Comparison of ENCODE assay signal across 16 cellular contexts in the genomic region with DNA sequence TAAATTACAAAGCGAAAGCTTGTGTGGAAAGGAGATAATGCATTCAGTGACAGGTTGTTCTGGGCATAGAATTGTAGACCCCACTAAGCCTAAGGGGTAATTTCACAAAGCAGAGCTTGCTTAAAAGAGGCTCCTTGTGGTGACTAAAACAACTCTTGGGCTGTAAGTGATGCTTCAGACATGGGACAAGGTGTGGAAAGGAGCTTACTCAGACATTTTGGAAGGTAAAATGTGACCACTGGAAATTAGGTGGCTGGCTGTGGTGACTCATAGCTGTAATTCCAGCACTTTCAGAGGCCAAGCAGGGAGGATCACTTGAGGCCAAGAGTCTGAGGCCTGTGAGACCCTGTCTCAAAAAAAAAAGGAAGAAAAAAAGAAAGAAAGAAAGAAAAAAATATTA. TPM values are rescaled to one million over a fixed set of nuclear protein-coding genes. Genes with fewer than 3 reads are reported as not detected.
DNase-seq lines count a peak whose midpoint lies in the region; ATAC-seq and TF ChIP-seq lines count a peak whose summit lies in the region.
"Had no signal": no experiment of that assay in that cellular context is flagged by ENCODE, and none has a peak within 500 bp of the region (broad histone marks: within the 10 kb centered on the region; RNA-seq: fewer than 3 reads in every experiment).

No MANE protein-coding gene starts in this region.

- POLR2A ChIA-PET in T-cell (lab: Charles Lee), result interaction anchor here in 1 of 2 donors (0.7 kb wide), 1 partner anchor 70 kb away, joined by 3 read pairs; no protein-coding TSS in a partner anchor

- CTCF ChIA-PET in T-cell (lab: Charles Lee), result interaction anchor here (0.6 to 2.8 kb wide), 9 partner anchors 21 to 916 kb away, joined by 3 to 22 read pairs (median 4); no protein-coding TSS in a partner anchor

- no peaks in the 10 kb centered on the region for H3K27me3 ChIP-seq in neural progenitor cell

- H4K20me1 ChIP-seq in neural progenitor cell (ENCODE audit: low read depth), result peaks cover under 1% of the 10 kb centered on the region

- H3K4me1 ChIP-seq in neural progenitor cell, result peaks cover 26% of the 10 kb centered on the region

- H2AFZ ChIP-seq in neural progenitor cell (replicated peaks), result no peak overlapping the region

- H3K27me3 Mint-ChIP-seq in activated T-cell treated with anti-CD3 and anti-CD28 coated beads, Interleukin-2, amount 50 U/mL, for 24 hours, result no peaks in the 10 kb centered on the region
- H3K27me3 Mint-ChIP-seq in T-cell (no peaks in the 10 kb centered on the region), neural progenitor cell (ENCODE audit: insufficient read depth, low read depth) (no peaks in the 10 kb centered on the region)
- no peaks in the 10 kb centered on the region for H3K27me3 Mint-ChIP-seq in activated naive CD8-positive, alpha-beta T cell treated with anti-CD3 and anti-CD28 coated beads for 36 hours
- H3K27me3 Mint-ChIP-seq: CD4-positive, alpha-beta memory T cell had no signal

- no peak overlapping the region for H3K27ac ChIP-seq in neural progenitor cell

- ATAC-seq in T-cell (replicated peaks in 1 of 4), result no peak

- peaks cover 10% of the 10 kb centered on the region for H3F3A ChIP-seq in neural progenitor cell (ENCODE audit: low read depth)

- H3K4me3 ChIP-seq in neural progenitor cell, result no peak overlapping the region
- H3K4me3 ChIP-seq: HAP-1 had no signal

- DNase-seq in activated T-cell treated with anti-CD3 and anti-CD28 coated beads, Interleukin-2, amount 50 U/mL, for 24 hours, result no peak
- no peak for DNase-seq in activated T-cell treated with anti-CD3 and anti-CD28 coated beads, Interleukin-2, amount 50 U/mL, for 48 hours
- DNase-seq in T-cell, result no peak
- no peak for DNase-seq in activated naive CD8-positive, alpha-beta T cell treated with anti-CD3 and anti-CD28 coated beads for 36 hours
- no peak for DNase-seq in neural progenitor cell (ENCODE audit: low spot score)
- no peak for DNase-seq in superior temporal gyrus (ENCODE audit: extremely low spot score)
- DNase-seq in NCI-H187 treated with DMSO at 0.1 percent for 48 hours (lab: John Stamatoyannopoulos, UW), result no peak
- no peak for DNase-seq in NCI-H2107 (lab: John Stamatoyannopoulos, UW)
- DNase-seq: ACHN; CD4-positive, alpha-beta memory T cell; DND-41; GDM1; NCI-H146; NCI-H345; NCI-H69 had no signal

- H3K36me3 Mint-ChIP-seq in activated T-cell treated with anti-CD3 and anti-CD28 coated beads, Interleukin-2, amount 50 U/mL, for 24 hours (ENCODE audit: low read depth), result peaks cover 88% of the 10 kb centered on the region
- H3K36me3 Mint-ChIP-seq in T-cell, result peaks cover 62% of the 10 kb centered on the region
- H3K36me3 Mint-ChIP-seq in activated naive CD8-positive, alpha-beta T cell treated with anti-CD3 and anti-CD28 coated beads for 36 hours, result peaks cover 62% of the 10 kb centered on the region
- peaks cover 45% of the 10 kb centered on the region for H3K36me3 Mint-ChIP-seq in neural progenitor cell

- H3K9ac ChIP-seq in neural progenitor cell, result no peak overlapping the region

- H3K36me3 ChIP-seq in neural progenitor cell, result peaks cover 18% of the 10 kb centered on the region

- H3K4me3 Mint-ChIP-seq in activated T-cell treated with anti-CD3 and anti-CD28 coated beads, Interleukin-2, amount 50 U/mL, for 24 hours, result no peak overlapping the region
- H3K4me3 Mint-ChIP-seq in T-cell (no peak overlapping the region), neural progenitor cell (no peak overlapping the region)
- H3K4me3 Mint-ChIP-seq in activated naive CD8-positive, alpha-beta T cell treated with anti-CD3 and anti-CD28 coated beads for 36 hours, result no peak overlapping the region
- H3K4me3 Mint-ChIP-seq: CD4-positive, alpha-beta memory T cell had no signal

- H3K4me2 ChIP-seq in neural progenitor cell, result no peak overlapping the region

- no peak for TF ChIP-seq CTCF in neural progenitor cell (IDR thresholded peaks at IDR 0.05)

- peak overlapping the region; percentile 87 for H3K27ac Mint-ChIP-seq in activated T-cell treated with anti-CD3 and anti-CD28 coated beads, Interleukin-2, amount 50 U/mL, for 24 hours
- peak overlapping the region; percentile 23 to 53 for H3K27ac Mint-ChIP-seq in T-cell
- H3K27ac Mint-ChIP-seq in activated naive CD8-positive, alpha-beta T cell treated with anti-CD3 and anti-CD28 coated beads for 36 hours, result peak overlapping the region; percentile 77
- H3K27ac Mint-ChIP-seq in neural progenitor cell, result peak overlapping the region; percentile 53

- H3K9me3 Mint-ChIP-seq in activated T-cell treated with anti-CD3 and anti-CD28 coated beads, Interleukin-2, amount 50 U/mL, for 24 hours, result no peaks in the 10 kb centered on the region
- H3K9me3 Mint-ChIP-seq in T-cell (no peaks in the 10 kb centered on the region), neural progenitor cell (no peaks in the 10 kb centered on the region)
- H3K9me3 Mint-ChIP-seq in activated naive CD8-positive, alpha-beta T cell treated with anti-CD3 and anti-CD28 coated beads for 36 hours, result no peaks in the 10 kb centered on the region
- H3K9me3 Mint-ChIP-seq: CD4-positive, alpha-beta memory T cell had no signal

- peaks cover 76% of the 10 kb centered on the region for H3K4me1 Mint-ChIP-seq in activated T-cell treated with anti-CD3 and anti-CD28 coated beads, Interleukin-2, amount 50 U/mL, for 24 hours (ENCODE audit: low read depth)
- H3K4me1 Mint-ChIP-seq in T-cell (peaks cover 8 to 16% (median 15%) of the 10 kb centered on the region in 3 donors), neural progenitor cell (peaks cover 21% of the 10 kb centered on the region)
- peaks cover 31% of the 10 kb centered on the region for H3K4me1 Mint-ChIP-seq in activated naive CD8-positive, alpha-beta T cell treated with anti-CD3 and anti-CD28 coated beads for 36 hours

- H3K9me3 ChIP-seq in neural progenitor cell (ENCODE audit: low read depth), result no peaks in the 10 kb centered on the region
- H3K9me3 ChIP-seq: HAP-1 had no signal

- peaks cover 38% of the 10 kb centered on the region for H3K79me2 ChIP-seq in neural progenitor cell (ENCODE audit: low read depth)

RNA-seq across cellular contexts. Expression of a gene that starts 51.1 kb away (rescaled TPM):
- total RNA-seq in T-cell (10 to 100 TPM; 33.4 to 48.4 (median 41.9) TPM), neural progenitor cell (ENCODE audit: low replicate concordance) (5.3 and 5.5 TPM in 2 replicates)
- 10 to 100 TPM; 31.7 to 32.3 TPM for total RNA-seq in activated naive CD8-positive, alpha-beta T cell treated with anti-CD3 and anti-CD28 coated beads for 36 hours

RNA-seq across cellular contexts. Expression of a gene that starts 57.2 kb away (rescaled TPM):
- total RNA-seq in T-cell, result 10 to 100 TPM; 13.3 to 17.6 (median 14.9) TPM
- total RNA-seq in activated naive CD8-positive, alpha-beta T cell treated with anti-CD3 and anti-CD28 coated beads for 36 hours, result 10 to 100 TPM; 22.3 to 24.5 TPM
- 28.4 and 37.3 TPM in 2 replicates for total RNA-seq in neural progenitor cell (ENCODE audit: low replicate concordance)
